2 cellular contexts compared by ENCODE assay signal in the genomic region with DNA sequence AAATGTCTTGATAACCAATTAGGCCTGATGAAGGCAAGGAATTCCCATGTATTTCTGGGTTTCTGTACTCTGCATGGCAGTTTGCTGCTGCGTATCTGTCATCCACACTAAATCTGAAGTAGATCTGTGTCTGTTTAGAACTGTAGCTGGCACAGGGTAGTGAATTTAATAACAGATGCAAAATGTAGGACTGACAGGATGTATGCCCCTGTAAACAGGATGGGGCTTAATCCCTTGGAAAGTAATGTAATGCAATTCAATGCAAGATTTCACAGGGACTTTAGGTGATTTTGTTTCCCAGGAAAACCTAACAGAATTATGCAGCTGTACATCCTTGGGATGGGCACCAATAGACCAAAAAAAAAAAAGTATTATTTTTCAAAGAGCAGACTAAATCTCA.
TF ChIP-seq lines count a peak whose summit lies in the region.

No MANE protein-coding gene starts in this region.

TF ChIP-seq in SK-N-SH, 30 proteins besides CTCF, POLR2A, EP300 and RAD21 (continued from another document):
- TF ChIP-seq, protein P1, sequence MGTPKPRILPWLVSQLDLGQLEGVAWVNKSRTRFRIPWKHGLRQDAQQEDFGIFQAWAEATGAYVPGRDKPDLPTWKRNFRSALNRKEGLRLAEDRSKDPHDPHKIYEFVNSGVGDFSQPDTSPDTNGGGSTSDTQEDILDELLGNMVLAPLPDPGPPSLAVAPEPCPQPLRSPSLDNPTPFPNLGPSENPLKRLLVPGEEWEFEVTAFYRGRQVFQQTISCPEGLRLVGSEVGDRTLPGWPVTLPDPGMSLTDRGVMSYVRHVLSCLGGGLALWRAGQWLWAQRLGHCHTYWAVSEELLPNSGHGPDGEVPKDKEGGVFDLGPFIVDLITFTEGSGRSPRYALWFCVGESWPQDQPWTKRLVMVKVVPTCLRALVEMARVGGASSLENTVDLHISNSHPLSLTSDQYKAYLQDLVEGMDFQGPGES (IDR thresholded peaks at IDR 0.05; ENCODE audit: low read depth, low read length) = no peak
- TF ChIP-seq FOXJ3 (CRISPR knock-in tag; IDR thresholded peaks at IDR 0.05) (0 out of 2 replicates have a peak, but pooled peaks have one; percentile 34), POLR2AphosphoS5 (IDR thresholded peaks at IDR 0.05; ENCODE audit: low read depth, low read length) (no peak)

TF ChIP-seq in SK-N-SH treated with all-trans-retinoic acid at 6 μM for 48 hours, 23 proteins besides CTCF, POLR2A, EP300 and RAD21 (continued from another document):
- no peak for TF ChIP-seq CSRNP3 (CRISPR knock-in tag; IDR thresholded peaks at IDR 0.05)
- no peak for TF ChIP-seq OSR1 (CRISPR knock-in tag; IDR thresholded peaks at IDR 0.05)
- TF ChIP-seq ZFP3 (CRISPR knock-in tag; IDR thresholded peaks at IDR 0.05) = no peak
- no peak for TF ChIP-seq CREB5 (CRISPR knock-in tag; IDR thresholded peaks at IDR 0.05; ENCODE audit: low read depth)
- no peak for TF ChIP-seq RARB (CRISPR knock-in tag; IDR thresholded peaks at IDR 0.05)
- no peak for TF ChIP-seq PPARA (CRISPR knock-in tag; IDR thresholded peaks at IDR 0.05; ENCODE audit: borderline replicate concordance)
- TF ChIP-seq, protein P2, sequence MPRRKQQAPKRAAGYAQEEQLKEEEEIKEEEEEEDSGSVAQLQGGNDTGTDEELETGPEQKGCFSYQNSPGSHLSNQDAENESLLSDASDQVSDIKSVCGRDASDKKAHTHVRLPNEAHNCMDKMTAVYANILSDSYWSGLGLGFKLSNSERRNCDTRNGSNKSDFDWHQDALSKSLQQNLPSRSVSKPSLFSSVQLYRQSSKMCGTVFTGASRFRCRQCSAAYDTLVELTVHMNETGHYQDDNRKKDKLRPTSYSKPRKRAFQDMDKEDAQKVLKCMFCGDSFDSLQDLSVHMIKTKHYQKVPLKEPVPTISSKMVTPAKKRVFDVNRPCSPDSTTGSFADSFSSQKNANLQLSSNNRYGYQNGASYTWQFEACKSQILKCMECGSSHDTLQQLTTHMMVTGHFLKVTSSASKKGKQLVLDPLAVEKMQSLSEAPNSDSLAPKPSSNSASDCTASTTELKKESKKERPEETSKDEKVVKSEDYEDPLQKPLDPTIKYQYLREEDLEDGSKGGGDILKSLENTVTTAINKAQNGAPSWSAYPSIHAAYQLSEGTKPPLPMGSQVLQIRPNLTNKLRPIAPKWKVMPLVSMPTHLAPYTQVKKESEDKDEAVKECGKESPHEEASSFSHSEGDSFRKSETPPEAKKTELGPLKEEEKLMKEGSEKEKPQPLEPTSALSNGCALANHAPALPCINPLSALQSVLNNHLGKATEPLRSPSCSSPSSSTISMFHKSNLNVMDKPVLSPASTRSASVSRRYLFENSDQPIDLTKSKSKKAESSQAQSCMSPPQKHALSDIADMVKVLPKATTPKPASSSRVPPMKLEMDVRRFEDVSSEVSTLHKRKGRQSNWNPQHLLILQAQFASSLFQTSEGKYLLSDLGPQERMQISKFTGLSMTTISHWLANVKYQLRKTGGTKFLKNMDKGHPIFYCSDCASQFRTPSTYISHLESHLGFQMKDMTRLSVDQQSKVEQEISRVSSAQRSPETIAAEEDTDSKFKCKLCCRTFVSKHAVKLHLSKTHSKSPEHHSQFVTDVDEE (CRISPR knock-in tag; IDR thresholded peaks at IDR 0.05) = no peak
- TF ChIP-seq POU6F1 (CRISPR knock-in tag; IDR thresholded peaks at IDR 0.05; ENCODE audit: borderline replicate concordance, low read depth) = no peak
